1 cellular context compared by ENCODE assay signal in genomic region chr20:10711903-10712373, GRCh38.
TF ChIP-seq lines count a peak whose summit lies in the region.

No MANE protein-coding gene starts in this region.

TF ChIP-seq in HepG2, 621 proteins besides CTCF, POLR2A, EP300 and RAD21 (continued from another document):
- TF ChIP-seq ZNF224 (CRISPR knock-in tag; IDR thresholded peaks at IDR 0.05) (no peak), TARDBP (CRISPR knock-in tag; IDR thresholded peaks at IDR 0.05) (no peak), BHLHE40 (IDR thresholded peaks at IDR 0.05; ENCODE audit: low read length) (no peak), DRAP1 (CRISPR knock-in tag; IDR thresholded peaks at IDR 0.05) (no peak; the same call in 1 of the 2 replicates), MTF2 (CRISPR knock-in tag; IDR thresholded peaks at IDR 0.05; ENCODE audit: borderline replicate concordance) (no peak), PRPF4 (IDR thresholded peaks at IDR 0.05; ENCODE audit: low read depth, low read length, poor library complexity, severe bottlenecking) (no peak), ZNF281 (CRISPR knock-in tag; IDR thresholded peaks at IDR 0.05; ENCODE audit: borderline replicate concordance) (no peak)
